Comparison of ENCODE assay signal across 24 cellular contexts in the genomic region with DNA sequence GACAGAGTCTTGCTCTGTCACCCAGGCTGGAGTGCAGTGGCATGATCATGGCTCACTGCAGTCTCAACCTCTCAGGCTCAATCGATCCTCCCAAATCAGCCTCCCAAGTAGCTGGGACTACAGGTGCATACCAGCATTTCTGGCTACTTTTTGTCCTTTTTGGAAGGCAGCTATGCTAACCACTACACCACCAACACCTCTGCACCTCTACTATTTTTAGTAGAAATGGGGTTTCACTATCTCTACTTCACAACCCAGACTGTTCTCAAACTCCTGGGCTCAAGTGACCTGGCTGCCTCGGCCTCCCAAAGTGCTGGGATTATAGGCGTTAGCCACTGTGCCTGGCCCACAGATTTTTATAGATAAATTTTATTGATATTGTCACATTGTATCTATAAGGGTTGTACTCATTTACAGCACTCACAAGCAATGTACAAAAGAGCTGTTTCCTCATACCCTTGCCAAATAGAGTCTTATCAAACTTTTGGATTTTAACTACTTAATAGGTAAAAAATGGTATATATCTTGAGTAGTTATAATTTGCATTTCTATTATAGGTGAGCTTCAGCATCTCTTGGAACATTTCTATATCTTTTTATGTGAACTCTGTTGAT. TPM values are rescaled to one million over a fixed set of nuclear protein-coding genes. Genes with fewer than 3 reads are reported as not detected.
"Had no signal": no experiment of that assay in that cellular context is flagged by ENCODE, and none has a peak within 500 bp of the region (broad histone marks: within the 10 kb centered on the region; RNA-seq: fewer than 3 reads in every experiment).

No MANE protein-coding gene starts in this region.

- H3K36me3 ChIP-seq: tibial artery had no signal

- H3K27me3 Mint-ChIP-seq: activated CD8-positive, alpha-beta memory T cell treated with anti-CD3 and anti-CD28 coated beads, Interleukin-2, amount 10 ng/mL, durations not matched to agents 7 days and 5 days; activated CD8-positive, alpha-beta T cell treated with anti-CD3 and anti-CD28 coated beads for 36 hours; memory B cell; stimulated activated naive CD8-positive, alpha-beta T cell treated with anti-CD3 and anti-CD28 coated beads, Interleukin-15, amount 100 ng/mL, for 72 hours had no signal

- H3K9ac ChIP-seq: parathyroid adenoma had no signal

- H3K9me3 ChIP-seq: tibial artery had no signal

- H3K4me1 ChIP-seq: foreskin keratinocyte, parathyroid adenoma, tibial artery had no signal

- H3K9me3 Mint-ChIP-seq: activated CD8-positive, alpha-beta T cell treated with anti-CD3 and anti-CD28 coated beads for 36 hours; activated naive CD8-positive, alpha-beta T cell treated with anti-CD3 and anti-CD28 coated beads, Interleukin-2, amount 50 U/mL, for 24 hours; dendritic cell treated with granulocyte-macrophage colony-stimulating factor and Interleukin-4, amounts not matched to agents 40 ng/mL and 50 ng/mL, for 4 days; memory B cell; stimulated activated naive CD8-positive, alpha-beta T cell treated with anti-CD3 and anti-CD28 coated beads, Interleukin-15, amount 100 ng/mL, for 72 hours had no signal

- H3K36me3 Mint-ChIP-seq: activated CD8-positive, alpha-beta memory T cell treated with anti-CD3 and anti-CD28 coated beads, Interleukin-2, amount 10 ng/mL, durations not matched to agents 7 days and 5 days; immature natural killer cell; memory B cell had no signal

- H3K27ac ChIP-seq: foreskin keratinocyte, hepatocyte, parathyroid adenoma, tibial artery had no signal

- DNase-seq: activated CD4-positive, alpha-beta T cell treated with anti-CD3 and anti-CD28 coated beads for 48 hours; activated CD8-positive, alpha-beta memory T cell treated with anti-CD3 and anti-CD28 coated beads, Interleukin-2, amount 10 ng/mL, durations not matched to agents 7 days and 5 days; activated CD8-positive, alpha-beta T cell treated with anti-CD3 and anti-CD28 coated beads for 36 hours; activated gamma-delta T cell; activated naive CD4-positive, alpha-beta T cell treated with anti-CD3 and anti-CD28 coated beads, Interleukin-2, amount 50 U/mL, for 16 hours; activated naive CD8-positive, alpha-beta T cell treated with anti-CD3 and anti-CD28 coated beads, Interleukin-2, amount 50 U/mL, for 24 hours; activated T-cell treated with anti-CD3 and anti-CD28 coated beads for 4 hours; cerebellar nuclear complex; effector CD8-positive, alpha-beta T cell; erythroblast; foreskin keratinocyte; immature natural killer cell; kidney glomerular epithelial cell; nucleus accumbens; right cardiac atrium; stimulated activated CD4-positive, alpha-beta T cell treated with anti-CD3 and anti-CD28 coated beads, Interleukin-12 subunit alpha, Interleukin-12 subunit beta, amount 100 ng/mL, for 4 hours; stimulated activated naive CD8-positive, alpha-beta T cell treated with anti-CD3 and anti-CD28 coated beads, Interleukin-15, amount 100 ng/mL, for 72 hours; T-helper 17 cell; tibial artery had no signal

- H3K4me3 Mint-ChIP-seq: activated CD8-positive, alpha-beta memory T cell treated with anti-CD3 and anti-CD28 coated beads, Interleukin-2, amount 10 ng/mL, durations not matched to agents 7 days and 5 days; activated CD8-positive, alpha-beta T cell treated with anti-CD3 and anti-CD28 coated beads for 36 hours; activated naive CD8-positive, alpha-beta T cell treated with anti-CD3 and anti-CD28 coated beads, Interleukin-2, amount 50 U/mL, for 24 hours; dendritic cell treated with granulocyte-macrophage colony-stimulating factor and Interleukin-4, amounts not matched to agents 40 ng/mL and 50 ng/mL, for 4 days; immature natural killer cell; memory B cell; stimulated activated naive CD8-positive, alpha-beta T cell treated with anti-CD3 and anti-CD28 coated beads, Interleukin-15, amount 100 ng/mL, for 72 hours; T-helper 17 cell had no signal

- H3K27ac Mint-ChIP-seq: activated CD8-positive, alpha-beta memory T cell treated with anti-CD3 and anti-CD28 coated beads, Interleukin-2, amount 10 ng/mL, durations not matched to agents 7 days and 5 days; activated CD8-positive, alpha-beta T cell treated with anti-CD3 and anti-CD28 coated beads for 36 hours; activated naive CD8-positive, alpha-beta T cell treated with anti-CD3 and anti-CD28 coated beads, Interleukin-2, amount 50 U/mL, for 24 hours; dendritic cell treated with granulocyte-macrophage colony-stimulating factor and Interleukin-4, amounts not matched to agents 40 ng/mL and 50 ng/mL, for 4 days; immature natural killer cell; memory B cell; stimulated activated naive CD8-positive, alpha-beta T cell treated with anti-CD3 and anti-CD28 coated beads, Interleukin-15, amount 100 ng/mL, for 72 hours; T-helper 17 cell had no signal

- H3K27me3 ChIP-seq: foreskin keratinocyte, hepatocyte, tibial artery had no signal

- ATAC-seq: activated CD8-positive, alpha-beta memory T cell treated with anti-CD3 and anti-CD28 coated beads, Interleukin-2, amount 10 ng/mL, durations not matched to agents 7 days and 5 days; activated CD8-positive, alpha-beta T cell treated with anti-CD3 and anti-CD28 coated beads for 36 hours; activated naive CD8-positive, alpha-beta T cell treated with anti-CD3 and anti-CD28 coated beads, Interleukin-2, amount 50 U/mL, for 24 hours; foreskin keratinocyte; right cardiac atrium; stimulated activated naive CD8-positive, alpha-beta T cell treated with anti-CD3 and anti-CD28 coated beads, Interleukin-15, amount 100 ng/mL, for 72 hours; T-helper 17 cell had no signal

- H3K4me3 ChIP-seq: hepatocyte, tibial artery had no signal

RNA-seq across cellular contexts. Expression of a gene that starts 23.7 kb away (rescaled TPM):
- total RNA-seq: activated CD8-positive, alpha-beta memory T cell treated with anti-CD3 and anti-CD28 coated beads, Interleukin-2, amount 10 ng/mL, durations not matched to agents 7 days and 5 days; activated CD8-positive, alpha-beta T cell treated with anti-CD3 and anti-CD28 coated beads for 36 hours; fibroblast of lung; T-helper 17 cell had no signal
